ENCODE assay signal across 16 cellular contexts in genomic region chr12:50750366-50750765, GRCh38.
"Had no signal": no experiment of that assay in that cellular context is flagged by ENCODE, and none has a peak within 500 bp of the region (broad histone marks: within the 10 kb centered on the region; RNA-seq: fewer than 3 reads in every experiment).

No MANE protein-coding gene starts in this region.

- DNase-seq: activated CD4-positive, CD25-positive, alpha-beta regulatory T cell; activated naive CD4-positive, alpha-beta T cell treated with Interleukin-2 at 50 U/mL for 16 hours; dermis blood vessel endothelial cell; erythroblast; left cardiac atrium; nephron progenitor cell; sigmoid colon; stimulated activated CD4-positive, alpha-beta T cell treated with anti-CD3 and anti-CD28 coated beads, Interleukin-2, amount 100 ng/mL, for 48 hours; testis had no signal

- H3K4me3 ChIP-seq: adrenal gland, sigmoid colon, testis had no signal

- H3K9me3 ChIP-seq: adrenal gland, sigmoid colon, testis had no signal

- H3K4me3 Mint-ChIP-seq: brain; nephron progenitor cell; stimulated activated naive CD8-positive, alpha-beta T cell treated with anti-CD3 and anti-CD28 coated beads, Interleukin-15, Interleukin-2, amounts not matched to agents 100 ng/mL and 50 ng/mL, for 24 hours; T-helper 1 cell treated with Interleukin-12 subunit alpha and Interleukin-12 subunit beta and Interleukin-4 antibody, amounts not matched to agents 30 μg/mL and 1 μg/mL, for 36 hours had no signal

- H3K27ac Mint-ChIP-seq: nephron progenitor cell; stimulated activated naive CD8-positive, alpha-beta T cell treated with anti-CD3 and anti-CD28 coated beads, Interleukin-15, Interleukin-2, amounts not matched to agents 100 ng/mL and 50 ng/mL, for 24 hours; T-helper 1 cell treated with Interleukin-12 subunit alpha and Interleukin-12 subunit beta and Interleukin-4 antibody, amounts not matched to agents 30 μg/mL and 1 μg/mL, for 36 hours had no signal

- H3K9me3 Mint-ChIP-seq: nephron progenitor cell; stimulated activated naive CD8-positive, alpha-beta T cell treated with anti-CD3 and anti-CD28 coated beads, Interleukin-15, Interleukin-2, amounts not matched to agents 100 ng/mL and 50 ng/mL, for 24 hours; T-helper 1 cell treated with Interleukin-12 subunit alpha and Interleukin-12 subunit beta and Interleukin-4 antibody, amounts not matched to agents 30 μg/mL and 1 μg/mL, for 36 hours had no signal

- H3K4me1 Mint-ChIP-seq: nephron progenitor cell had no signal

- H3K4me1 ChIP-seq: adrenal gland, testis had no signal

- H3K27me3 ChIP-seq: adrenal gland, sigmoid colon, testis had no signal

- ATAC-seq: left cardiac atrium, SK-N-SH treated with all-trans-retinoic acid at 6 μM for 48 hours had no signal

- H3K27me3 Mint-ChIP-seq: brain; stimulated activated naive CD8-positive, alpha-beta T cell treated with anti-CD3 and anti-CD28 coated beads, Interleukin-15, Interleukin-2, amounts not matched to agents 100 ng/mL and 50 ng/mL, for 24 hours had no signal

- FAIRE-seq: TTC549, urothelium cell line had no signal

- H3K27ac ChIP-seq: adrenal gland, sigmoid colon, testis had no signal
